In genomic region chr10:28393956-28394568, GRCh38 we compare ENCODE assay signal across 8 cellular contexts.
DNase-seq lines count a peak whose midpoint lies in the region; ATAC-seq and FAIRE-seq lines count a peak whose summit lies in the region.

No MANE protein-coding gene starts in this region.

- ATAC-seq in GM19463 (IDR thresholded peaks at IDR 0.05; ENCODE audit: unreplicated experiment) = peak; percentile 68

- DNase-seq in COLO829 (ENCODE audit: low spot score) = peak; percentile 14
- peak; percentile 81 for DNase-seq in KBM-7
- peak; percentile 21 for DNase-seq in SHP77 treated with DMSO at 0.1 percent for 48 hours (lab: John Stamatoyannopoulos, UW)
- DNase-seq in activated gamma-delta T cell treated with anti-CD3 and anti-CD28 coated beads, Interleukin-2, amount 50 U/mL, for 16 hours (ENCODE audit: low read depth) = peak; percentile 47
- peak; percentile 27 for DNase-seq in glomerular endothelial cell (ENCODE audit: extremely low read depth, low read depth, low spot score)
- peak; percentile 30 for DNase-seq in pons (ENCODE audit: low spot score)
- DNase-seq in urothelium cell line (ENCODE audit: low spot score) = peak; percentile 67

- in situ Hi-C loops in KBM-7 (cut with MboI; ENCODE audit: low pct_unique_long_range_greater_than_20kb, low sequenced_read_pairs) = loop anchor here (25.0 kb wide), 1 partner anchor 132 kb away; no protein-coding TSS in a partner anchor

- FAIRE-seq in urothelium cell line (lab: Jason Lieb, UNC) = peak; percentile 20

Comparison
In these comparisons a context has a peak if more than half of its experiments do, and no peak if none do; other contexts are left out.
1. Peak in every context shown above with its lines: DNase-seq and ATAC-seq.
2. DNase-seq: peak in every context shown above with its lines; median percentile 81 in KBM-7; 67 in urothelium cell line; 47 in activated gamma-delta T cell treated with anti-CD3 and anti-CD28 coated beads, Interleukin-2, amount 50 U/mL, for 16 hours; 30 in pons; 27 in glomerular endothelial cell; 21 in SHP77 treated with DMSO at 0.1 percent for 48 hours; 14 in COLO829.